In the genomic region with DNA sequence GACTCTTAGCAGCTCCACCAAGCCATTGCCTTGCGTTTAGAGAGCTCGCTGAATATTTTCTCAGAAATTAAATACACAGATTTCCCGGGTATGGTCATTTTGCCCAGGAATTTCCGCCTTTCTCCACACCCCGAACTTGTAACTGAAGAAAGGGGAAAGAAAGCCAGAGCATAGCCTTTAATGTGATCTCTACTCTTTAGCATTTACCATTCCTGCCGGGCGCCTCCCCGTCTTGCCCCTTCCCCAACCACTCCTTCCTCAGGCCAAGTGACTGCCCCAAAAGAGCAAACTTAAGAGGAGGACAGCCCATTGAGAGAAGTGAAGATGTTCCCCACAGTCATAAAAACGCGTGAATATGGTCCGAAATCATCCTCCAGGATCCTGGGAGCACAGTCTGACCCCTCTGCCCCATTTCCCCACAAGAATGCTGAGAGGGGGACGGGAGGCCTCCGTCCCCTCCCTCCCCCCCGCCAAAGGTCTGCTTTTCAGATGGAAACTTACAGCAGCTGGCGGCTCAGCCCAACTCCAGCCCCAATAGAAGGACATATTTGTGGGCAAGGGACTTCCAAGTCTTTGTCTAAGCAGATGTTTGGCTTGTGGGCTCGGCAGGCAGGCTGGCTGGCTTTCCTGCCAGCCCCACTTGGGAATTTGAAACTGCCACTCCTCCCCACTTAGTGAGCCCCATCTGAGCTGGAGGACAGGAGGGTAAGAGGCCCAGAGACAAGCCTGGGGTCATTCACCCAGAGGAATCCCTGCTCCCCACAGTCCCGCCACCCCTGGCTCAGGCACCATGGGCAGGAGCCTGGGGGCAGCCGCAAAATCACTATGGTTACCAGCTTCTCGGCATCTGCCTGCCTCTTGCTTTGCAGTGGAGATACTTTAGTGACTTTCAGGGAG, we compare ENCODE assay signal across 7 cellular contexts. TPM values are rescaled to one million over a fixed set of nuclear protein-coding genes. Genes with fewer than 3 reads are reported as not detected.
DNase-seq lines count a peak whose midpoint lies in the region; ATAC-seq and TF ChIP-seq lines count a peak whose summit lies in the region.

No MANE protein-coding gene starts in this region.

- intact Hi-C loops in breast epithelium (cut with DNase I; ENCODE audit: low total_unique reads), result loop anchor here (10.0 kb wide), 1 partner anchor 1660 kb away; no protein-coding TSS in a partner anchor
- intact Hi-C loops in tibial artery (cut with DNase I; ENCODE audit: low total_unique reads), result no loop called here

- no peak for TF ChIP-seq POLR2A in breast epithelium (IDR thresholded peaks at IDR 0.05)

- H3K4me1 ChIP-seq in breast epithelium (no peaks in the 10 kb centered on the region), tibial artery (peaks cover 3 to 100% (median 71%) of the 10 kb centered on the region in 4 donors)

- DNase-seq in HT1080 (ENCODE audit: low read depth) (peak; percentile 44), breast epithelium (ENCODE audit: low spot score in 2 of 2) (no peak), left kidney (ENCODE audit: low read depth, low spot score) (peak; percentile 56), tibial artery (peak; percentile 46 to 85), NCI-H2081 (lab: John Stamatoyannopoulos, UW) (no peak), Kasumi-1 (lab: John Stamatoyannopoulos, UW) (no peak)

- no peak overlapping the region for H3K4me3 ChIP-seq in breast epithelium
- peak overlapping the region in 1 of 2 donors; percentile 11 for H3K4me3 ChIP-seq in tibial artery

- no peaks in the 10 kb centered on the region for H3K9me3 ChIP-seq in breast epithelium
- no peaks in the 10 kb centered on the region for H3K9me3 ChIP-seq in tibial artery

- TF ChIP-seq CTCF in breast epithelium (IDR thresholded peaks at IDR 0.05) (no peak), tibial artery (IDR thresholded peaks at IDR 0.05) (no peak)

- H3K36me3 ChIP-seq in breast epithelium, result no peaks in the 10 kb centered on the region
- H3K36me3 ChIP-seq in tibial artery, result peaks cover 11 to 53% (median 18%) of the 10 kb centered on the region in 3 donors

- H3K27ac ChIP-seq in breast epithelium (peak overlapping the region; percentile 57 to 87), tibial artery (peak overlapping the region; percentile 76 to 81)

- no peak for ATAC-seq in HG03196 (IDR thresholded peaks at IDR 0.05; ENCODE audit: unreplicated experiment)

- no peaks in the 10 kb centered on the region for H3K27me3 ChIP-seq in breast epithelium
- H3K27me3 ChIP-seq in tibial artery, result no peaks in the 10 kb centered on the region

RNA-seq across cellular contexts. Expression of a gene that starts 53.4 kb away (rescaled TPM):
- 1.3 and 6.8 TPM in 2 replicates for total RNA-seq in HT1080 (2014; rRNA removed; shearing (Covaris generic))
- polyA plus RNA-seq in HT1080 (2015; cell fraction: cytosol; rRNA removed), result 8.8 and 11.1 TPM in 2 replicates
- polyA plus RNA-seq in HT1080 (2015; cell fraction: nucleus; rRNA removed), result 8.6 and 9.6 TPM in 2 replicates
- 100 to 1,000 TPM in 2 of 3 donors, 10 to 100 TPM in 1; 53.0 to 228 (median 105) TPM for total RNA-seq in breast epithelium

Comparison
In these comparisons a context has a peak if more than half of its experiments do, and no peak if none do; other contexts are left out.
1. DNase-seq: peak in HT1080 (single experiment), left kidney (single experiment) and tibial artery (2 of 2); none in breast epithelium (0 of 2), NCI-H2081 (0 of 2) and Kasumi-1 (0 of 2).